In genomic region chr7:135899458-135899857, GRCh38 we compare ENCODE assay signal across 7 cellular contexts.
"Had no signal": no experiment of that assay in that cellular context is flagged by ENCODE, and none has a peak within 500 bp of the region (broad histone marks: within the 10 kb centered on the region; RNA-seq: fewer than 3 reads in every experiment).

No MANE protein-coding gene starts in this region.

- H3K4me3 Mint-ChIP-seq: GM23338, H9, HFFc6 had no signal

- H3K4me3 ChIP-seq: GM23338 had no signal

- H3K27ac Mint-ChIP-seq: GM23338, H9, HFFc6 had no signal

- ATAC-seq: GM23338, HepG2 had no signal

- H3K27ac ChIP-seq: HL-60 had no signal

- DNase-seq: H9, HCEC 1CT, HFFc6, KBM-7 had no signal

- H3K9me3 Mint-ChIP-seq: GM23338, H9, HFFc6 had no signal

- H3K4me2 ChIP-seq: GM23338 had no signal

- H2AFZ ChIP-seq: GM23338 had no signal
